14 cellular contexts compared by ENCODE assay signal in genomic region chr16:85072947-85073346, GRCh38. TPM values are rescaled to one million over a fixed set of nuclear protein-coding genes. Genes with fewer than 3 reads are reported as not detected.
DNase-seq lines count a peak whose midpoint lies in the region; ATAC-seq and TF ChIP-seq lines count a peak whose summit lies in the region.
"Had no signal": no experiment of that assay in that cellular context is flagged by ENCODE, and none has a peak within 500 bp of the region (broad histone marks: within the 10 kb centered on the region; RNA-seq: fewer than 3 reads in every experiment).

No MANE protein-coding gene starts in this region.

- DNase-seq in GM03348 (ENCODE audit: low spot score), result peak; percentile 90
- DNase-seq in NCI-H524 treated with DMSO at 0.1 percent for 48 hours (lab: John Stamatoyannopoulos, UW), result peak; percentile 80
- DNase-seq in foreskin keratinocyte, result peak in 1 of 2 donors; percentile 38
- no peak for DNase-seq in sciatic nerve (ENCODE audit: low spot score)
- no peak for DNase-seq in NCI-H146 treated with DMSO at 0.1 percent for 48 hours (lab: John Stamatoyannopoulos, UW; ENCODE audit: unreplicated experiment)
- DNase-seq in NCI-H345 treated with DMSO at 0.1 percent for 48 hours (lab: John Stamatoyannopoulos, UW; ENCODE audit: unreplicated experiment), result no peak
- DNase-seq: activated CD8-positive, alpha-beta memory T cell treated with anti-CD3 and anti-CD28 coated beads for 24 hours; CD4-positive, alpha-beta memory T cell; naive thymus-derived CD8-positive, alpha-beta T cell had no signal

- H3K4me1 ChIP-seq in foreskin keratinocyte, result no peaks in the 10 kb centered on the region

- ATAC-seq in foreskin keratinocyte (peak; percentile 76), sciatic nerve (peak; percentile 72), HG02885 (IDR thresholded peaks at IDR 0.05; ENCODE audit: poor library complexity, unreplicated experiment) (no peak), GM19397 (IDR thresholded peaks at IDR 0.05; ENCODE audit: unreplicated experiment) (no peak)
- ATAC-seq: naive thymus-derived CD8-positive, alpha-beta T cell had no signal

- no peak overlapping the region for H3K27ac ChIP-seq in foreskin keratinocyte
- H3K27ac ChIP-seq: epithelial cell of prostate had no signal

- H3K27me3 ChIP-seq in foreskin keratinocyte, result no peaks in the 10 kb centered on the region

- TF ChIP-seq CTCF in foreskin keratinocyte (conservative IDR thresholded peaks at IDR 0.05), result no peak

- intact Hi-C loops in sciatic nerve (cut with DNase I), result no loop called here

RNA-seq across cellular contexts. Expression of gene CIBAR2, which starts 39.3 kb away (rescaled TPM):
- total RNA-seq in foreskin keratinocyte, result not detected in 2 replicates
- polyA plus RNA-seq in foreskin keratinocyte, result not detected in 2 replicates
- total RNA-seq in sciatic nerve, result not detected
- total RNA-seq: CD4-positive, alpha-beta memory T cell; naive thymus-derived CD8-positive, alpha-beta T cell; skeletal muscle tissue; subcutaneous adipose tissue had no signal
- polyA plus RNA-seq: CD4-positive, alpha-beta memory T cell; naive thymus-derived CD8-positive, alpha-beta T cell had no signal

RNA-seq across cellular contexts. Expression of gene KIAA0513, which starts 45.4 kb away (rescaled TPM):
- total RNA-seq in foreskin keratinocyte (4.9 and 6.0 TPM in 2 replicates), sciatic nerve (12.6 TPM)
- 3.4 and 4.0 TPM in 2 replicates for polyA plus RNA-seq in foreskin keratinocyte

Comparison
In these comparisons a context has a peak if more than half of its experiments do, and no peak if none do; other contexts are left out.
1. DNase-seq: peak in GM03348 (single experiment) and NCI-H524 treated with DMSO at 0.1 percent for 48 hours (single experiment); none in sciatic nerve (single experiment), NCI-H146 treated with DMSO at 0.1 percent for 48 hours (single experiment) and NCI-H345 treated with DMSO at 0.1 percent for 48 hours (single experiment).
2. ATAC-seq: peak in foreskin keratinocyte (single experiment) and sciatic nerve (single experiment); none in HG02885 (single experiment) and GM19397 (single experiment).